8 cellular contexts compared by ENCODE assay signal in the genomic region with DNA sequence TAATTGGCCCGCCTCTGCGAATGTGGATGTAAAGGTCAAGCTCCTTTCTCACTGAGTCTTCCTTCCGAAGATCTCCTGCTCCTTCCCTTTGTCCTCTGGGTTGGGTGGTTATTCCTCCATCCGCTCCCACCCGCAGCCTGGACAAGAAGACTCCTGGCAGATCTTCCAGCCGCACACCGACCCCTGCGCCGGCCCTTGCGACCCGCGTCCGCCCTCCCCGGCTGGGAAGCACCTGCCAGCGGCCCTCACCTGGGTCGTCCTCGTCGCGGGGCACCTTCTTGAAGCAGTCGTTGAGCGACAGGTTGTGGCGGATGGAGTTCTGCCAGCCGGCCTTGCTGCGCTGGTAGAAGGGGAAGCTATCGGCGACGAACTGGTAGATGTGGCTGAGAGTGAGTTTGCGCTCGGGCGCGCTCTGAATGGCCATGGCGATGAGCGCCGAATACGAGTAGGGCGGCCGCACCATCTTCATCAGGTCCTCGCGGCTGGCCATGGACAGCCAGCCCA. TPM values are rescaled to one million over a fixed set of nuclear protein-coding genes. Genes with fewer than 3 reads are reported as not detected.
DNase-seq lines count a peak whose midpoint lies in the region; ATAC-seq and TF ChIP-seq lines count a peak whose summit lies in the region.

No MANE protein-coding gene starts in this region.

- no peak overlapping the region for H3K27ac ChIP-seq in CD4-positive, alpha-beta memory T cell (ENCODE audit: low read depth, low read length)
- H3K27ac ChIP-seq in left lung (no peak overlapping the region), tibial artery (no peak overlapping the region)

- peaks cover 13% of the 10 kb centered on the region for H3K4me1 ChIP-seq in CD4-positive, alpha-beta memory T cell (ENCODE audit: insufficient read depth, low read length)
- H3K4me1 ChIP-seq in left lung (peaks cover 0 to 10% of the 10 kb centered on the region in 2 donors), tibial artery (peaks cover 0 to 15% (median 11%) of the 10 kb centered on the region in 4 donors)

- peaks cover 5 to 17% (median 13%) of the 10 kb centered on the region in 4 donors for H3K4me1 Mint-ChIP-seq in CD4-positive, alpha-beta memory T cell
- peaks cover 7% of the 10 kb centered on the region for H3K4me1 Mint-ChIP-seq in activated T-cell treated with anti-CD3 and anti-CD28 coated beads, Interleukin-2, amount 50 U/mL, for 4 hours (ENCODE audit: low read depth)

- CTCF ChIA-PET in CD4-positive, alpha-beta memory T cell (lab: Charles Lee; ENCODE audit: partially characterized antibody): no interaction called here
- CTCF ChIA-PET in GM10248 (lab: Yijun Ruan, JAX): no interaction called here

- intact Hi-C loops in CD4-positive, alpha-beta memory T cell (cut with micrococcal nuclease): no loop called here
- intact Hi-C loops in left lung (cut with DNase I) (no loop called here), tibial artery (cut with DNase I; ENCODE audit: low total_unique reads) (no loop called here)

- peak; percentile 31 for ATAC-seq in HG02759 (IDR thresholded peaks at IDR 0.05; ENCODE audit: unreplicated experiment)
- peak; percentile 44 to 51 for ATAC-seq in activated T-cell treated with anti-CD3 and anti-CD28 coated beads, Interleukin-2, amount 50 U/mL, for 4 hours
- peak; percentile 25 for ATAC-seq in left lung
- no peak for ATAC-seq in GM18873 (IDR thresholded peaks at IDR 0.05; ENCODE audit: low FRiP score, unreplicated experiment)
- no peak for ATAC-seq in HG03175 (IDR thresholded peaks at IDR 0.05; ENCODE audit: unreplicated experiment)

- H3K36me3 Mint-ChIP-seq in CD4-positive, alpha-beta memory T cell: no peaks in the 10 kb centered on the region
- H3K36me3 Mint-ChIP-seq in activated T-cell treated with anti-CD3 and anti-CD28 coated beads, Interleukin-2, amount 50 U/mL, for 4 hours (ENCODE audit: insufficient read depth): no peaks in the 10 kb centered on the region

- peaks cover 50 to 53% of the 10 kb centered on the region in 2 donors for H3K27me3 Mint-ChIP-seq in CD4-positive, alpha-beta memory T cell
- H3K27me3 Mint-ChIP-seq in activated T-cell treated with anti-CD3 and anti-CD28 coated beads, Interleukin-2, amount 50 U/mL, for 4 hours (ENCODE audit: low read depth): peaks cover 67% of the 10 kb centered on the region

- DNase-seq in CD4-positive, alpha-beta memory T cell: peak in 3 of 5 donors; percentile 13 to 17 (median 14)
- peak; percentile 5 for DNase-seq in activated T-cell treated with anti-CD3 and anti-CD28 coated beads, Interleukin-2, amount 50 U/mL, for 4 hours
- DNase-seq in left lung: peak in 1 of 2 donors; percentile 79
- no peak for DNase-seq in GM10248 (ENCODE audit: extremely low spot score)
- DNase-seq in tibial artery: no peak

- POLR2A ChIA-PET in CD4-positive, alpha-beta memory T cell (lab: Charles Lee; ENCODE audit: partially characterized antibody): no interaction called here
- POLR2A ChIA-PET in GM10248 (lab: Yijun Ruan, JAX): no interaction called here

- H3K36me3 ChIP-seq in CD4-positive, alpha-beta memory T cell (ENCODE audit: insufficient read depth, low read length): no peaks in the 10 kb centered on the region
- H3K36me3 ChIP-seq in left lung (no peaks in the 10 kb centered on the region), tibial artery (no peaks in the 10 kb centered on the region)

- no peak overlapping the region for H3K27ac Mint-ChIP-seq in CD4-positive, alpha-beta memory T cell

- H3K9me3 ChIP-seq in CD4-positive, alpha-beta memory T cell (ENCODE audit: control insufficient read depth in 1 of 2, low read length in 2 of 2): no peaks in the 10 kb centered on the region
- no peaks in the 10 kb centered on the region for H3K9me3 ChIP-seq in left lung
- no peaks in the 10 kb centered on the region for H3K9me3 ChIP-seq in tibial artery

- peak overlapping the region in 1 of 2 donors; percentile 14 for H3K4me3 ChIP-seq in CD4-positive, alpha-beta memory T cell (ENCODE audit: low read length in 2 of 2)
- H3K4me3 ChIP-seq in left lung (no peak overlapping the region), tibial artery (no peak overlapping the region)

- TF ChIP-seq CTCF in left lung (IDR thresholded peaks at IDR 0.05) (no peak), GM10248 (IDR thresholded peaks at IDR 0.05; ENCODE audit: control extremely low read depth, extremely low read depth, low read depth, missing control alignments) (no peak), tibial artery (IDR thresholded peaks at IDR 0.05) (no peak)

- peak overlapping the region; percentile 68 to 84 (median 72) for H3K4me3 Mint-ChIP-seq in CD4-positive, alpha-beta memory T cell
- peak overlapping the region; percentile 59 for H3K4me3 Mint-ChIP-seq in activated T-cell treated with anti-CD3 and anti-CD28 coated beads, Interleukin-2, amount 50 U/mL, for 4 hours

- peaks cover 0 to 8% (median 2%) of the 10 kb centered on the region in 8 donors for H3K9me3 Mint-ChIP-seq in CD4-positive, alpha-beta memory T cell
- no peaks in the 10 kb centered on the region for H3K9me3 Mint-ChIP-seq in activated T-cell treated with anti-CD3 and anti-CD28 coated beads, Interleukin-2, amount 50 U/mL, for 4 hours

- H3K27me3 ChIP-seq in CD4-positive, alpha-beta memory T cell (ENCODE audit: insufficient read depth, low read length): peaks cover 26% of the 10 kb centered on the region
- H3K27me3 ChIP-seq in left lung (peaks cover 71 to 98% of the 10 kb centered on the region in 2 donors), tibial artery (peaks cover 0 to 92% of the 10 kb centered on the region in 2 donors)

RNA-seq across cellular contexts. Expression of gene FOXI3, which starts 0.8 kb away (rescaled TPM):
- total RNA-seq in CD4-positive, alpha-beta memory T cell: not detected
- polyA plus RNA-seq in CD4-positive, alpha-beta memory T cell: not detected
- total RNA-seq in activated T-cell treated with anti-CD3 and anti-CD28 coated beads, Interleukin-2, amount 50 U/mL, for 4 hours: not detected
- total RNA-seq in left lung: not detected

Comparison
In these comparisons a context has a peak if more than half of its experiments do, and no peak if none do; other contexts are left out.
1. DNase-seq: peak in CD4-positive, alpha-beta memory T cell (3 of 5) and activated T-cell treated with anti-CD3 and anti-CD28 coated beads, Interleukin-2, amount 50 U/mL, for 4 hours (single experiment); none in GM10248 (single experiment) and tibial artery (0 of 2).
2. ATAC-seq: peak in HG02759 (single experiment), activated T-cell treated with anti-CD3 and anti-CD28 coated beads, Interleukin-2, amount 50 U/mL, for 4 hours (2 of 2) and left lung (single experiment); none in GM18873 (single experiment) and HG03175 (single experiment).